ENCODE assay signal across 19 cellular contexts in genomic region chr3:159091936-159092335, GRCh38. TPM values are rescaled to one million over a fixed set of nuclear protein-coding genes. Genes with fewer than 3 reads are reported as not detected.
A peak's percentile ranks its signal among the peaks of the same experiment; 100 is the strongest.
DNase-seq lines count a peak whose midpoint lies in the region; ATAC-seq and TF ChIP-seq lines count a peak whose summit lies in the region.
"Had no signal": no experiment of that assay in that cellular context is flagged by ENCODE, and none has a peak within 500 bp of the region (broad histone marks: within the 10 kb centered on the region; RNA-seq: fewer than 3 reads in every experiment).

No MANE protein-coding gene starts in this region.

- no peaks in the 10 kb centered on the region for H3K36me3 ChIP-seq in PC-3 (ENCODE audit: low read depth, low read length)

- TF ChIP-seq CTCF in AG09309 (IDR thresholded peaks at IDR 0.05; ENCODE audit: control insufficient read depth, insufficient read depth, low read depth, low read length, missing control alignments): peak; percentile 29
- peak; percentile 38; the same call in 1 of the 2 replicates for TF ChIP-seq CTCF in PC-3 (conservative IDR thresholded peaks at IDR 0.05; ENCODE audit: low read depth, low read length)
- TF ChIP-seq CTCF in choroid plexus epithelial cell (conservative IDR thresholded peaks at IDR 0.05; ENCODE audit: low read depth, low read length): peak; percentile 11

- H3F3A ChIP-seq in PC-3 (ENCODE audit: low read length, unreplicated experiment): no peaks in the 10 kb centered on the region

- no peaks in the 10 kb centered on the region for H4K20me1 ChIP-seq in PC-3 (ENCODE audit: low read length)

- H3K4me2 ChIP-seq in PC-3 (ENCODE audit: low read length): no peak overlapping the region
- H3K4me2 ChIP-seq: KMS-11 had no signal

- POLR2A ChIA-PET in PC-3 (lab: Charles Lee; ENCODE audit: unreplicated experiment): no interaction called here

- ATAC-seq in PC-3: peak; percentile 40; the same call in 1 of the 2 replicates
- ATAC-seq in GM18909 (IDR thresholded peaks at IDR 0.05; ENCODE audit: poor library complexity, unreplicated experiment): no peak
- no peak for ATAC-seq in HG03135 (IDR thresholded peaks at IDR 0.05; ENCODE audit: unreplicated experiment)
- ATAC-seq: Right ventricle myocardium inferior, T-helper 17 cell had no signal

- no peaks in the 10 kb centered on the region for H3K9me3 ChIP-seq in PC-3 (ENCODE audit: low read length)

- no peaks in the 10 kb centered on the region for H3K27me3 ChIP-seq in PC-3 (ENCODE audit: low read length)

- H3K4me3 ChIP-seq in AG09309 (ENCODE audit: control insufficient read depth, low read depth, low read length) (no peak overlapping the region), PC-3 (ENCODE audit: low read length) (no peak overlapping the region), choroid plexus epithelial cell (ENCODE audit: low read depth, low read length) (no peak overlapping the region)

- intact Hi-C loops in PC-3 (cut with micrococcal nuclease): no loop called here

- no peak overlapping the region for H2AFZ ChIP-seq in PC-3 (ENCODE audit: low read length)

- no TSS peak for BruUV-seq in PC-3 (replicated peaks; lab: Mats Ljungman, UMichigan)

- H3K9me2 ChIP-seq in PC-3 (replicated peaks; ENCODE audit: low read length): no peaks in the 10 kb centered on the region

- CTCF ChIA-PET in PC-3 (lab: Charles Lee): interaction anchor here (1.0 kb wide), 1 partner anchor 100 kb away, joined by 4 read pairs; no protein-coding TSS in a partner anchor

- H3K27ac ChIP-seq in PC-3 (ENCODE audit: low read length): no peak overlapping the region
- H3K27ac ChIP-seq: KMS-11 had no signal

- H3K9ac ChIP-seq in PC-3 (ENCODE audit: low read length): no peak overlapping the region
- H3K9ac ChIP-seq: KMS-11 had no signal

- DNase-seq in AG09309 (ENCODE audit: low read depth) (no peak), EH (ENCODE audit: low read depth) (peak; percentile 10), PC-3 (no peak), choroid plexus epithelial cell (ENCODE audit: low read depth) (peak; percentile 2), NCI-H524 treated with DMSO at 0.1 percent for 48 hours (lab: John Stamatoyannopoulos, UW) (no peak), SW 1271 (lab: John Stamatoyannopoulos, UW) (no peak)
- DNase-seq: CD4-positive, alpha-beta T cell; NCI-H1105 treated with DMSO at 0.1 percent for 48 hours; NCI-H187 treated with DMSO at 0.1 percent for 48 hours; NCI-H2171 treated with DMSO at 0.1 percent for 48 hours; NCI-H510A; OCI-M1; T-helper 17 cell had no signal

- peaks cover 11% of the 10 kb centered on the region for H3K79me2 ChIP-seq in PC-3 (ENCODE audit: low read length)

- no peaks in the 10 kb centered on the region for H3K4me1 ChIP-seq in PC-3 (ENCODE audit: insufficient read depth, low read length)

RNA-seq across cellular contexts. Expression of gene IQCJ, which starts 22.8 kb away (rescaled TPM):
- total RNA-seq in PC-3 (2014; rRNA removed): 17.5 and 20.1 TPM in 2 replicates
- total RNA-seq: A673; CD4-positive, alpha-beta T cell; Daoy; T-helper 17 cell had no signal

Comparison
In these comparisons a context has a peak if more than half of its experiments do, and no peak if none do; other contexts are left out.
1. DNase-seq: peak in EH (single experiment) and choroid plexus epithelial cell (single experiment); none in AG09309 (single experiment), PC-3 (single experiment), NCI-H524 treated with DMSO at 0.1 percent for 48 hours (single experiment) and SW 1271 (0 of 2).
2. Peak in every context shown above with its lines, with median percentiles within 50 percentile points of each other: CTCF ChIP-seq.